In the genomic region with DNA sequence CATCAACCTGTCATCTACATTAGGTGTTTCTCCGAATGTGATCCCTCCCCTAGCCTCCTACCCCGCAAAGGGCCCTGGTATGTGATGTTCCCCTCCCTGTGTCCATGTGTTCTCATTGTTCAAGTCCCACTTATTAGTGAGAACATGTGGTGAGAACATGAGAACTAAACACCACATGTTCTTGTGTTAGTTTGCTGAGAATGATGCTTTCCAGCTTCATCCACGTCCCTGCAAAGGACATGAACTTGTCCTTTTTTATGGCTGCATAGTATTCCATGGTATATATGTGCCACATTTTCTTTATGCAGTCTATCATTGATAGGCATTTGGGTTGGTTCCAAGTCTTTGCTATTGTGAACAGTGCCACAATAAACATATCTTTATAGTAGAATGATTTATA, we compare ENCODE assay signal across 8 cellular contexts. TPM values are rescaled to one million over a fixed set of nuclear protein-coding genes. Genes with fewer than 3 reads are reported as not detected.
"Had no signal": no experiment of that assay in that cellular context is flagged by ENCODE, and none has a peak within 500 bp of the region (broad histone marks: within the 10 kb centered on the region; RNA-seq: fewer than 3 reads in every experiment).

No MANE protein-coding gene starts in this region.

RNA-seq across cellular contexts. Expression of a gene that starts 43.3 kb away (rescaled TPM):
- total RNA-seq: activated B cell treated with CpG ODN at 0.5 μM for 24 hours; activated CD4-positive, alpha-beta memory T cell treated with anti-CD3 and anti-CD28 coated beads for 36 hours; activated CD4-positive, alpha-beta memory T cell treated with anti-CD3 and anti-CD28 coated beads, Interleukin-2, amount 10 ng/mL, durations not matched to agents 7 days and 5 days; activated CD4-positive, alpha-beta T cell treated with anti-CD3 and anti-CD28 coated beads, Interleukin-2, amount 10 ng/mL, durations not matched to agents 7 days and 5 days; activated CD8-positive, alpha-beta memory T cell treated with anti-CD3 and anti-CD28 coated beads, Interleukin-2, amount 10 ng/mL, durations not matched to agents 7 days and 5 days; activated CD8-positive, alpha-beta T cell treated with anti-CD3 and anti-CD28 coated beads, Interleukin-2, amount 10 ng/mL, durations not matched to agents 7 days and 5 days; T-helper 1 cell treated with Interleukin-12 subunit alpha and Interleukin-12 subunit beta and Interleukin-4 antibody, amounts not matched to agents 30 ng/mL and 1 ng/mL, for 36 hours; T-helper 17 cell had no signal
